ENCODE assay signal across 8 cellular contexts in genomic region chr3:52851348-52851747, GRCh38. TPM values are rescaled to one million over a fixed set of nuclear protein-coding genes. Genes with fewer than 3 reads are reported as not detected.
DNase-seq lines count a peak whose midpoint lies in the region; ATAC-seq and TF ChIP-seq lines count a peak whose summit lies in the region.

No MANE protein-coding gene starts in this region.

- TF ChIP-seq CTCF in A673 (conservative IDR thresholded peaks at IDR 0.05; ENCODE audit: low read depth, low read length) = peak; percentile 24; the same call in 1 of the 2 replicates
- peak; percentile 73 for TF ChIP-seq CTCF in WTC11 (IDR thresholded peaks at IDR 0.05)
- TF ChIP-seq CTCF in fibroblast of villous mesenchyme (IDR thresholded peaks at IDR 0.05; ENCODE audit: insufficient read depth, low read depth, low read length) = peak; percentile 69

- H3K4me1 ChIP-seq in A673 (ENCODE audit: insufficient read depth, low read length, poor library complexity, severe bottlenecking) = no peaks in the 10 kb centered on the region

- POLR2A ChIA-PET in A673 (lab: Charles Lee; ENCODE audit: low non-redundant PET) = no interaction called here
- POLR2A ChIA-PET in WTC11 (lab: Charles Lee) = interaction anchor here (0.6 kb wide), 1 partner anchor 70 kb away, joined by 3 read pairs; no protein-coding TSS in a partner anchor

- H3K27me3 ChIP-seq in A673 (replicated peaks; ENCODE audit: insufficient read depth, low read depth, low read length, poor library complexity) = no peaks in the 10 kb centered on the region

- in situ Hi-C loops in G401 (cut with HindIII; ENCODE audit: low sequenced_read_pairs) = no loop called here

- H3K36me3 ChIP-seq in A673 (ENCODE audit: insufficient read depth, low read length, poor library complexity, severe bottlenecking) = no peaks in the 10 kb centered on the region

- H3K36me3 Mint-ChIP-seq in WTC11 = peaks cover 24% of the 10 kb centered on the region

- no peak overlapping the region for H3K4me3 Mint-ChIP-seq in WTC11

- peaks cover 3% of the 10 kb centered on the region; the same call in 1 of the 2 replicates for H3K4me1 Mint-ChIP-seq in WTC11

- ATAC-seq in WTC11 (peak; percentile 96), HG03039 (IDR thresholded peaks at IDR 0.05; ENCODE audit: unreplicated experiment) (no peak)

- peak; percentile 4 for DNase-seq in A673 (ENCODE audit: low spot score)
- DNase-seq in G401 (ENCODE audit: low spot score) = peak; percentile 66
- DNase-seq in NCI-H1105 treated with DMSO at 0.1 percent for 48 hours (lab: John Stamatoyannopoulos, UW) = peak; percentile 40
- peak; percentile 64 for DNase-seq in WTC11 (ENCODE audit: low spot score)
- DNase-seq in fibroblast of villous mesenchyme (ENCODE audit: low read depth) = peak; percentile 55
- DNase-seq in pons (ENCODE audit: low spot score) = peak; percentile 31
- DNase-seq in activated gamma-delta T cell treated with Interleukin-2 at 50 U/mL for 16 hours = no peak

- no peaks in the 10 kb centered on the region for H3K9me3 ChIP-seq in A673 (ENCODE audit: low read depth, low read length, poor library complexity, severe bottlenecking)

- no peak overlapping the region for H3K27ac ChIP-seq in A673 (ENCODE audit: low read depth, low read length, poor library complexity, severe bottlenecking)

- no TSS peak for BruUV-seq in A673 (replicated peaks; lab: Mats Ljungman, UMichigan)

- H3K4me3 ChIP-seq in A673 (ENCODE audit: low read depth, low read length, poor library complexity, severe bottlenecking) (no peak overlapping the region), fibroblast of villous mesenchyme (ENCODE audit: low read depth, low read length) (no peak overlapping the region)

- CTCF ChIA-PET in A673 (lab: Charles Lee) (no interaction called here), WTC11 (lab: Charles Lee) (interaction anchor here (0.6 to 1.8 kb wide), 18 partner anchors 15 to 263 kb away, joined by 3 to 7 read pairs (median 4); partner anchors contain the start of gene STIMATE)

- H3K27me3 Mint-ChIP-seq in WTC11 (ENCODE audit: low read depth) = no peaks in the 10 kb centered on the region

- H3K27ac Mint-ChIP-seq in WTC11 = no peak overlapping the region

- intact Hi-C loops in A673 (cut with micrococcal nuclease; ENCODE audit: unreplicated experiment) = loop anchor here (5.0 kb wide), 1 partner anchor 221 kb away; no protein-coding TSS in a partner anchor

- H3K9me3 Mint-ChIP-seq in WTC11 = no peaks in the 10 kb centered on the region

TF ChIP-seq in WTC11, 78 proteins besides CTCF, POLR2A, EP300 and RAD21:
- TF ChIP-seq ATF1 (CRISPR knock-in tag; IDR thresholded peaks at IDR 0.05) = no peak
- no peak for TF ChIP-seq JAZF1 (CRISPR knock-in tag; IDR thresholded peaks at IDR 0.05)
- no peak for TF ChIP-seq NR1H2 (CRISPR knock-in tag; IDR thresholded peaks at IDR 0.05)
- no peak for TF ChIP-seq HMGA2 (CRISPR knock-in tag; IDR thresholded peaks at IDR 0.05)
- no peak for TF ChIP-seq ETV6 (CRISPR knock-in tag; IDR thresholded peaks at IDR 0.05)
- no peak for TF ChIP-seq ELF4 (CRISPR knock-in tag; IDR thresholded peaks at IDR 0.05; ENCODE audit: low read depth)
- no peak for TF ChIP-seq CREM (CRISPR knock-in tag; IDR thresholded peaks at IDR 0.05)

RNA-seq across cellular contexts. Expression of gene MUSTN1, which starts 16.5 kb away (rescaled TPM):
- total RNA-seq in A673 (2021) (1.5 TPM in 1 of 2 replicates, not detected in the other), WTC11 (2021) (2.7 to 4.2 TPM (median 3.3 TPM) in 3 replicates), fibroblast of villous mesenchyme (not detected in 2 replicates)
- not detected in 2 replicates for total RNA-seq in G401 (2014; rRNA removed; shearing (Covaris generic))

RNA-seq across cellular contexts. Expression of gene ITIH4, which starts 20.9 kb away (rescaled TPM):
- total RNA-seq in A673 (2021) (1.7 and 3.4 TPM in 2 replicates), WTC11 (2021) (2.4 to 6.2 TPM (median 3.9 TPM) in 3 replicates), fibroblast of villous mesenchyme (0.32 and 1.3 TPM in 2 replicates)
- 0.18 and 0.68 TPM in 2 replicates for total RNA-seq in G401 (2014; rRNA removed; shearing (Covaris generic))

RNA-seq across cellular contexts. Expression of gene STIMATE, which starts 46.0 kb away (rescaled TPM):
- total RNA-seq in A673 (2021) (11.0 and 11.3 TPM in 2 replicates), WTC11 (2021) (27.1 to 35.5 TPM (median 28.4 TPM) in 3 replicates), fibroblast of villous mesenchyme (12.6 and 15.1 TPM in 2 replicates)
- 6.4 and 8.9 TPM in 2 replicates for total RNA-seq in G401 (2014; rRNA removed; shearing (Covaris generic))

RNA-seq across cellular contexts. Expression of gene ITIH3, which starts 56.8 kb away (rescaled TPM):
- total RNA-seq in A673 (2021) (not detected in 2 replicates), WTC11 (2021) (0.23 to 0.37 TPM (median 0.25 TPM) in 3 replicates), fibroblast of villous mesenchyme (1.6 and 8.2 TPM in 2 replicates)
- not detected in 2 replicates for total RNA-seq in G401 (2014; rRNA removed; shearing (Covaris generic))
